ENCODE assay signal across 2 cellular contexts in the genomic region with DNA sequence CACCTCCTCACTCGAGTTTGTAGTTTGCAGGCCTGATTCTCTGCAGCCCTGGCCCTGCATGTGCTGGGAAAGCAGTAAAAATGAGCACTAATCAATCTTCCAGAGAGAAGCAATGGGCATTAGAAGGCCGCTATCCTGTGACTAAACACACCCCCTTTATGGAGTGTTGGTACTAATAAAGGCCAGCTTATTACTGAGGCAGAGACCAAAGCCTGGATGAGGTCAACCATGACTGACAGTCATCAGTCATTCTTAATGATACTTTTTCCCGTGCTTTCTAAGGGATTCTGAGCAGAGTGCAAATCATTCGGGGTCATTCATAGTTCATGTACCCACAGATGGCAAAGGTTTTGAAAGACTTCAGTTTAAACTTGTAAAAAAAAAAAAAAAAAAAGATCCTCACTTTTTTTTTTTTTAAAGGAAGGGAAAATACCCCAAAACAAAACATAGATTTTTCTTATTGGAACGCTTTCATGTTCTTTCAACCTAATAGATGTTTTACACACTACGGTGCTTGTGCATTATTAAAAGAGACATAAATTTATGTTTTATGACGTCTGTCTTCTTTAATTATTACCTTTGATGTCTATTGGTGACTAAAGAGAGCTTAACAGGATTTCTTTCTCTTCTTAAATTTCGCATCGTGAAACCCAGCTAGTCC.
A peak's percentile ranks its signal among the peaks of the same experiment; 100 is the strongest.
TF ChIP-seq lines count a peak whose summit lies in the region.

No MANE protein-coding gene starts in this region.

TF ChIP-seq in HEK293T, 16 proteins besides CTCF, POLR2A, EP300 and RAD21 (continued from another document):
- TF ChIP-seq, protein P1, sequence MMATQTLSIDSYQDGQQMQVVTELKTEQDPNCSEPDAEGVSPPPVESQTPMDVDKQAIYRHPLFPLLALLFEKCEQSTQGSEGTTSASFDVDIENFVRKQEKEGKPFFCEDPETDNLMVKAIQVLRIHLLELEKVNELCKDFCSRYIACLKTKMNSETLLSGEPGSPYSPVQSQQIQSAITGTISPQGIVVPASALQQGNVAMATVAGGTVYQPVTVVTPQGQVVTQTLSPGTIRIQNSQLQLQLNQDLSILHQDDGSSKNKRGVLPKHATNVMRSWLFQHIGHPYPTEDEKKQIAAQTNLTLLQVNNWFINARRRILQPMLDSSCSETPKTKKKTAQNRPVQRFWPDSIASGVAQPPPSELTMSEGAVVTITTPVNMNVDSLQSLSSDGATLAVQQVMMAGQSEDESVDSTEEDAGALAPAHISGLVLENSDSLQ (IDR thresholded peaks at IDR 0.05), result peak; percentile 95
- peak; percentile 83; the same call in 1 of the 2 replicates for TF ChIP-seq CTBP1 (IDR thresholded peaks at IDR 0.05; ENCODE audit: borderline replicate concordance)
- no peak for TF ChIP-seq SP1 (IDR thresholded peaks at IDR 0.05)
- TF ChIP-seq L3MBTL2 (conservative IDR thresholded peaks at IDR 0.05), result no peak

TF ChIP-seq in GM23338, 12 proteins besides CTCF, POLR2A, EP300 and RAD21 (continued from another document):
- TF ChIP-seq CREB1 (CRISPR knock-in tag; IDR thresholded peaks at IDR 0.05; ENCODE audit: low read depth) (no peak), NANOG (IDR thresholded peaks at IDR 0.05; ENCODE audit: borderline replicate concordance) (no peak), STAT1 (IDR thresholded peaks at IDR 0.05; ENCODE audit: unreplicated experiment) (no peak), POLR2AphosphoS5 (IDR thresholded peaks at IDR 0.05; ENCODE audit: low read depth) (no peak), JUNB (IDR thresholded peaks at IDR 0.05; ENCODE audit: unreplicated experiment) (no peak), EZH2 (IDR thresholded peaks at IDR 0.05; ENCODE audit: low read depth, unreplicated experiment) (no peak), EZH2phosphoT487 (IDR thresholded peaks at IDR 0.05; ENCODE audit: unreplicated experiment) (no peak), ZNF331 (CRISPR knock-in tag; IDR thresholded peaks at IDR 0.05; ENCODE audit: low read depth) (no peak)
- TF ChIP-seq, protein P2, sequence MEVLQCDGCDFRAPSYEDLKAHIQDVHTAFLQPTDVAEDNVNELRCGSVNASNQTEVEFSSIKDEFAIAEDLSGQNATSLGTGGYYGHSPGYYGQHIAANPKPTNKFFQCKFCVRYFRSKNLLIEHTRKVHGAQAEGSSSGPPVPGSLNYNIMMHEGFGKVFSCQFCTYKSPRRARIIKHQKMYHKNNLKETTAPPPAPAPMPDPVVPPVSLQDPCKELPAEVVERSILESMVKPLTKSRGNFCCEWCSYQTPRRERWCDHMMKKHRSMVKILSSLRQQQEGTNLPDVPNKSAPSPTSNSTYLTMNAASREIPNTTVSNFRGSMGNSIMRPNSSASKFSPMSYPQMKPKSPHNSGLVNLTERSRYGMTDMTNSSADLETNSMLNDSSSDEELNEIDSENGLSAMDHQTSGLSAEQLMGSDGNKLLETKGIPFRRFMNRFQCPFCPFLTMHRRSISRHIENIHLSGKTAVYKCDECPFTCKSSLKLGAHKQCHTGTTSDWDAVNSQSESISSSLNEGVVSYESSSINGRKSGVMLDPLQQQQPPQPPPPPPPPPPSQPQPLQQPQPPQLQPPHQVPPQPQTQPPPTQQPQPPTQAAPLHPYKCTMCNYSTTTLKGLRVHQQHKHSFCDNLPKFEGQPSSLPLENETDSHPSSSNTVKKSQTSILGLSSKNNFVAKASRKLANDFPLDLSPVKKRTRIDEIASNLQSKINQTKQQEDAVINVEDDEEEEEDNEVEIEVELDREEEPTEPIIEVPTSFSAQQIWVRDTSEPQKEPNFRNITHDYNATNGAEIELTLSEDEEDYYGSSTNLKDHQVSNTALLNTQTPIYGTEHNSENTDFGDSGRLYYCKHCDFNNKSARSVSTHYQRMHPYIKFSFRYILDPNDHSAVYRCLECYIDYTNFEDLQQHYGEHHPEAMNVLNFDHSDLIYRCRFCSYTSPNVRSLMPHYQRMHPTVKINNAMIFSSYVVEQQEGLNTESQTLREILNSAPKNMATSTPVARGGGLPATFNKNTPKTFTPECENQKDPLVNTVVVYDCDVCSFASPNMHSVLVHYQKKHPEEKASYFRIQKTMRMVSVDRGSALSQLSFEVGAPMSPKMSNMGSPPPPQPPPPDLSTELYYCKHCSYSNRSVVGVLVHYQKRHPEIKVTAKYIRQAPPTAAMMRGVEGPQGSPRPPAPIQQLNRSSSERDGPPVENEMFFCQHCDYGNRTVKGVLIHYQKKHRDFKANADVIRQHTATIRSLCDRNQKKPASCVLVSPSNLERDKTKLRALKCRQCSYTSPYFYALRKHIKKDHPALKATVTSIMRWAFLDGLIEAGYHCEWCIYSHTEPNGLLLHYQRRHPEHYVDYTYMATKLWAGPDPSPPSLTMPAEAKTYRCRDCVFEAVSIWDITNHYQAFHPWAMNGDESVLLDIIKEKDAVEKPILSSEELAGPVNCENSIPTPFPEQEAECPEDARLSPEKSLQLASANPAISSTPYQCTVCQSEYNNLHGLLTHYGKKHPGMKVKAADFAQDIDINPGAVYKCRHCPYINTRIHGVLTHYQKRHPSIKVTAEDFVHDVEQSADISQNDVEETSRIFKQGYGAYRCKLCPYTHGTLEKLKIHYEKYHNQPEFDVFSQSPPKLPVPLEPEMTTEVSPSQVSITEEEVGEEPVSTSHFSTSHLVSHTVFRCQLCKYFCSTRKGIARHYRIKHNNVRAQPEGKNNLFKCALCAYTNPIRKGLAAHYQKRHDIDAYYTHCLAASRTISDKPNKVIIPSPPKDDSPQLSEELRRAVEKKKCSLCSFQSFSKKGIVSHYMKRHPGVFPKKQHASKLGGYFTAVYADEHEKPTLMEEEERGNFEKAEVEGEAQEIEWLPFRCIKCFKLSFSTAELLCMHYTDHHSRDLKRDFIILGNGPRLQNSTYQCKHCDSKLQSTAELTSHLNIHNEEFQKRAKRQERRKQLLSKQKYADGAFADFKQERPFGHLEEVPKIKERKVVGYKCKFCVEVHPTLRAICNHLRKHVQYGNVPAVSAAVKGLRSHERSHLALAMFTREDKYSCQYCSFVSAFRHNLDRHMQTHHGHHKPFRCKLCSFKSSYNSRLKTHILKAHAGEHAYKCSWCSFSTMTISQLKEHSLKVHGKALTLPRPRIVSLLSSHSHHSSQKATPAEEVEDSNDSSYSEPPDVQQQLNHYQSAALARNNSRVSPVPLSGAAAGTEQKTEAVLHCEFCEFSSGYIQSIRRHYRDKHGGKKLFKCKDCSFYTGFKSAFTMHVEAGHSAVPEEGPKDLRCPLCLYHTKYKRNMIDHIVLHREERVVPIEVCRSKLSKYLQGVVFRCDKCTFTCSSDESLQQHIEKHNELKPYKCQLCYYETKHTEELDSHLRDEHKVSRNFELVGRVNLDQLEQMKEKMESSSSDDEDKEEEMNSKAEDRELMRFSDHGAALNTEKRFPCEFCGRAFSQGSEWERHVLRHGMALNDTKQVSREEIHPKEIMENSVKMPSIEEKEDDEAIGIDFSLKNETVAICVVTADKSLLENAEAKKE (CRISPR knock-in tag; IDR thresholded peaks at IDR 0.05), result no peak
- TF ChIP-seq, protein P3, sequence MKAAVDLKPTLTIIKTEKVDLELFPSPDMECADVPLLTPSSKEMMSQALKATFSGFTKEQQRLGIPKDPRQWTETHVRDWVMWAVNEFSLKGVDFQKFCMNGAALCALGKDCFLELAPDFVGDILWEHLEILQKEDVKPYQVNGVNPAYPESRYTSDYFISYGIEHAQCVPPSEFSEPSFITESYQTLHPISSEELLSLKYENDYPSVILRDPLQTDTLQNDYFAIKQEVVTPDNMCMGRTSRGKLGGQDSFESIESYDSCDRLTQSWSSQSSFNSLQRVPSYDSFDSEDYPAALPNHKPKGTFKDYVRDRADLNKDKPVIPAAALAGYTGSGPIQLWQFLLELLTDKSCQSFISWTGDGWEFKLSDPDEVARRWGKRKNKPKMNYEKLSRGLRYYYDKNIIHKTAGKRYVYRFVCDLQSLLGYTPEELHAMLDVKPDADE (IDR thresholded peaks at IDR 0.05), result no peak
